In genomic region chr12:46303039-46303666, GRCh38 we compare ENCODE assay signal across 8 cellular contexts. TPM values are rescaled to one million over a fixed set of nuclear protein-coding genes. Genes with fewer than 3 reads are reported as not detected.
DNase-seq lines count a peak whose midpoint lies in the region; ATAC-seq, FAIRE-seq and TF ChIP-seq lines count a peak whose summit lies in the region.

No MANE protein-coding gene starts in this region.

- no peaks in the 10 kb centered on the region for H3K36me3 Mint-ChIP-seq in MCF 10A (ENCODE audit: insufficient read depth, unreplicated experiment)

- TF ChIP-seq CTCF in MCF 10A (IDR thresholded peaks at IDR 0.05; ENCODE audit: unreplicated experiment), result peak; percentile 32

- FAIRE-seq in urothelium cell line (lab: Jason Lieb, UNC), result no peak

- ATAC-seq in left colon (peak; percentile 83), HG02588 (IDR thresholded peaks at IDR 0.05; ENCODE audit: unreplicated experiment) (no peak)

- no TSS peak for BruUV-seq in MCF 10A (replicated peaks; lab: Mats Ljungman, UMichigan)

- H3K4me1 Mint-ChIP-seq in MCF 10A (ENCODE audit: insufficient read depth, unreplicated experiment), result no peaks in the 10 kb centered on the region

- no peak overlapping the region for H3K4me3 Mint-ChIP-seq in MCF 10A (ENCODE audit: unreplicated experiment)

- H3K9me3 Mint-ChIP-seq in MCF 10A (ENCODE audit: unreplicated experiment), result peaks cover 7% of the 10 kb centered on the region

- H3K27ac Mint-ChIP-seq in MCF 10A (ENCODE audit: low read depth, unreplicated experiment), result no peak overlapping the region

- no peaks in the 10 kb centered on the region for H3K27me3 Mint-ChIP-seq in MCF 10A (ENCODE audit: insufficient read depth, unreplicated experiment)

- POLR2A ChIA-PET in HEK293T (lab: Yijun Ruan, JAX) (no interaction called here), MCF 10A (lab: Yijun Ruan, JAX) (interaction anchor here (0.6 to 1.9 kb wide), 2 partner anchors 17 to 270 kb away, joined by 3 to 5 read pairs; no protein-coding TSS in a partner anchor)

- intact Hi-C loops in MCF 10A (cut with micrococcal nuclease) (no loop called here), left colon (cut with DNase I, micrococcal nuclease) (no loop called here)

- peak; percentile 31 for DNase-seq in EL
- peak; percentile 22 for DNase-seq in HEK293T (ENCODE audit: extremely low spot score)
- DNase-seq in SW480 (ENCODE audit: low spot score), result peak; percentile 22
- peak; percentile 49 for DNase-seq in MCF 10A (ENCODE audit: unreplicated experiment)
- peak in 1 of 2 donors; percentile 48 for DNase-seq in left colon
- DNase-seq in stimulated activated CD8-positive, alpha-beta memory T cell treated with anti-CD3 and anti-CD28 coated beads, Interleukin-2, amount 100 ng/mL, for 1 hour (ENCODE audit: low read depth in 2 of 2), result peak; percentile 9 to 22
- no peak for DNase-seq in urothelium cell line (ENCODE audit: low spot score)

- CTCF ChIA-PET in HEK293T (lab: Yijun Ruan, JAX) (interaction anchor here (0.6 to 2.5 kb wide), 2 partner anchors 32 to 178 kb away, joined by 3 to 6 read pairs; no protein-coding TSS in a partner anchor), MCF 10A (lab: Yijun Ruan, JAX) (interaction anchor here (0.6 to 0.7 kb wide), 3 partner anchors 17 to 1456 kb away, joined by 3 to 5 read pairs (median 3); no protein-coding TSS in a partner anchor)

TF ChIP-seq in HEK293T, 16 proteins besides CTCF, POLR2A, EP300 and RAD21:
- no peak for TF ChIP-seq SP1 (IDR thresholded peaks at IDR 0.05)
- TF ChIP-seq FOXK2 (IDR thresholded peaks at IDR 0.05), result no peak
- TF ChIP-seq TARDBP (IDR thresholded peaks at IDR 0.05), result no peak
- no peak for TF ChIP-seq ARNT (IDR thresholded peaks at IDR 0.05)
- no peak for TF ChIP-seq ZNF384 (IDR thresholded peaks at IDR 0.05)
- TF ChIP-seq PKNOX1 (IDR thresholded peaks at IDR 0.05), result no peak
- TF ChIP-seq HDGF (IDR thresholded peaks at IDR 0.05; ENCODE audit: borderline replicate concordance), result no peak
- no peak for TF ChIP-seq CTBP1 (IDR thresholded peaks at IDR 0.05; ENCODE audit: borderline replicate concordance)
- TF ChIP-seq FOXA1 (IDR thresholded peaks at IDR 0.05), result no peak
- TF ChIP-seq LEF1 (IDR thresholded peaks at IDR 0.05; ENCODE audit: borderline replicate concordance), result no peak
- TF ChIP-seq FOXM1 (IDR thresholded peaks at IDR 0.05; ENCODE audit: borderline replicate concordance), result no peak
- no peak for TF ChIP-seq NFRKB (IDR thresholded peaks at IDR 0.05)
- no peak for TF ChIP-seq BHLHE40 (IDR thresholded peaks at IDR 0.05; ENCODE audit: borderline replicate concordance)
- no peak for TF ChIP-seq SUZ12 (IDR thresholded peaks at IDR 0.05)

RNA-seq across cellular contexts. Expression of gene SLC38A1, which starts 34.3 kb away (rescaled TPM):
- total RNA-seq in MCF 10A (2022), result 327 and 339 TPM in 2 replicates
- 100 to 1,000 TPM; 126 to 149 TPM for total RNA-seq in left colon
